In genomic region chr22:11067937-11068336, GRCh38 we compare ENCODE assay signal across 8 cellular contexts.
DNase-seq lines count a peak whose midpoint lies in the region; ATAC-seq and TF ChIP-seq lines count a peak whose summit lies in the region.
"Not testable (repeated sequence)": the region's sequence is repeated elsewhere in the genome, so short reads cannot be mapped to it uniquely, and the experiment has no call there.

No MANE protein-coding gene starts in this region.

- not testable (repeated sequence) for H3K4me3 Mint-ChIP-seq in activated CD8-positive, alpha-beta T cell treated with anti-CD3 and anti-CD28 coated beads, Interleukin-2, amount 10 ng/mL, durations not matched to agents 7 days and 5 days

- not testable (repeated sequence) for H3K18ac ChIP-seq in mesendoderm (ENCODE audit: low read length)

- not testable (repeated sequence) for H4K20me1 ChIP-seq in hepatocyte (ENCODE audit: insufficient read depth, poor library complexity, severe bottlenecking)

- H3K9ac ChIP-seq in HUES6 (ENCODE audit: low read length); mesendoderm (ENCODE audit: low read length): not testable (repeated sequence)

- H3K4me1 ChIP-seq in HUES6 (ENCODE audit: control insufficient read depth, insufficient read depth, low read length); esophagus muscularis mucosa; hepatocyte (ENCODE audit: insufficient read depth); mesendoderm (ENCODE audit: control insufficient read depth, low read depth, low read length); vagina: not testable (repeated sequence)

- not testable (repeated sequence) for H3K36me3 Mint-ChIP-seq in activated CD8-positive, alpha-beta T cell treated with anti-CD3 and anti-CD28 coated beads, Interleukin-2, amount 10 ng/mL, durations not matched to agents 7 days and 5 days (ENCODE audit: low read depth)

- H3K4me2 ChIP-seq in hepatocyte; mesendoderm (ENCODE audit: low read length): not testable (repeated sequence)

- TF ChIP-seq EP300 in esophagus muscularis mucosa (IDR thresholded peaks at IDR 0.05), result not testable (repeated sequence)

- H2BK5ac ChIP-seq in mesendoderm (ENCODE audit: low read length), result not testable (repeated sequence)

- H3K4me3 ChIP-seq in HUES6 (ENCODE audit: low read depth, low read length) (0 out of 2 replicates have a peak overlapping the region, but pooled peaks have one; percentile 14), mesendoderm (ENCODE audit: low read length) (peak overlapping the region; percentile 2)
- H3K4me3 ChIP-seq in esophagus muscularis mucosa, hepatocyte, vagina: not testable (repeated sequence)

- not testable (repeated sequence) for H4K5ac ChIP-seq in mesendoderm (ENCODE audit: low read length)

- not testable (repeated sequence) for H2AFZ ChIP-seq in hepatocyte

- DNase-seq in GM10248 (ENCODE audit: extremely low spot score) (peak; percentile 31), esophagus muscularis mucosa (ENCODE audit: extremely low spot score) (peak; percentile 92), hepatocyte (ENCODE audit: low spot score) (peak; percentile 10), posterior vena cava (ENCODE audit: low spot score) (peak; percentile 78), vagina (ENCODE audit: extremely low spot score in 2 of 2) (peak; percentile 92 to 99)
- peak; percentile 16 for DNase-seq in activated CD8-positive, alpha-beta T cell treated with anti-CD3 and anti-CD28 coated beads, Interleukin-2, amount 10 ng/mL, durations not matched to agents 7 days and 5 days
- not testable (repeated sequence) for DNase-seq in mesendoderm

- not testable (repeated sequence) for H2AK5ac ChIP-seq in mesendoderm (ENCODE audit: low read length)

- not testable (repeated sequence) for H3K79me2 ChIP-seq in hepatocyte; mesendoderm (ENCODE audit: control insufficient read depth, insufficient read depth, low read length)

- not testable (repeated sequence) for H2BK120ac ChIP-seq in mesendoderm (ENCODE audit: low read depth, low read length)

- H3K4ac ChIP-seq in mesendoderm (ENCODE audit: low read depth, low read length), result not testable (repeated sequence)

- H3K27ac ChIP-seq in HUES6 (ENCODE audit: low read depth, low read length); esophagus muscularis mucosa (replicated peaks in 1 of 4); hepatocyte; mesendoderm (ENCODE audit: low read depth, low read length); vagina: not testable (repeated sequence)

- intact Hi-C loops in esophagus muscularis mucosa (cut with DNase I); posterior vena cava (cut with DNase I); vagina (cut with DNase I): not testable (repeated sequence)

- not testable (repeated sequence) for H3K27me3 Mint-ChIP-seq in activated CD8-positive, alpha-beta T cell treated with anti-CD3 and anti-CD28 coated beads, Interleukin-2, amount 10 ng/mL, durations not matched to agents 7 days and 5 days (ENCODE audit: low read depth)

- WGBS in esophagus muscularis mucosa, result 55% methylated on average over 7 of the region's 7 CpGs
- WGBS in hepatocyte (ENCODE audit: low lambda C conversion rate, missing lambda C conversion rate), result 61% methylated on average over 7 of the region's 7 CpGs
- WGBS in mesendoderm (ENCODE audit: extremely low coverage, insufficient coverage, low lambda C conversion rate), result no CpG with 5 or more reads among the region's 7 CpGs

- CTCF ChIA-PET in GM10248 (lab: Yijun Ruan, JAX), result interaction anchor here (0.8 kb wide), 1 partner anchor 286 kb away, joined by 3 read pairs; no protein-coding TSS in a partner anchor
- CTCF ChIA-PET in activated CD8-positive, alpha-beta T cell treated with anti-CD3 and anti-CD28 coated beads, Interleukin-2, amount 10 ng/mL, durations not matched to agents 7 days and 5 days (lab: Charles Lee), result not testable (repeated sequence)

- not testable (repeated sequence) for H3K4me1 Mint-ChIP-seq in activated CD8-positive, alpha-beta T cell treated with anti-CD3 and anti-CD28 coated beads, Interleukin-2, amount 10 ng/mL, durations not matched to agents 7 days and 5 days (ENCODE audit: low read depth)

- H3K36me3 ChIP-seq in HUES6 (ENCODE audit: control insufficient read depth, insufficient read depth, low read length); esophagus muscularis mucosa; hepatocyte (replicated peaks; ENCODE audit: insufficient read depth, low read depth); mesendoderm (ENCODE audit: control insufficient read depth, insufficient read depth, low read length); vagina: not testable (repeated sequence)

- not testable (repeated sequence) for H3K27me3 ChIP-seq in HUES6 (ENCODE audit: control insufficient read depth, insufficient read depth, low read length); hepatocyte; mesendoderm (ENCODE audit: insufficient read depth, low read length, poor library complexity); vagina
- peaks cover 0 to 27% (median 0%) of the 10 kb centered on the region in 4 donors for H3K27me3 ChIP-seq in esophagus muscularis mucosa

- H3K56ac ChIP-seq in mesendoderm (ENCODE audit: low read length), result not testable (repeated sequence)

- not testable (repeated sequence) for H3K27ac Mint-ChIP-seq in activated CD8-positive, alpha-beta T cell treated with anti-CD3 and anti-CD28 coated beads, Interleukin-2, amount 10 ng/mL, durations not matched to agents 7 days and 5 days

- not testable (repeated sequence) for H3K23ac ChIP-seq in mesendoderm (ENCODE audit: low read length)

- H3K9me3 ChIP-seq in HUES6 (ENCODE audit: control insufficient read depth, insufficient read depth, low read depth, low read length), result peaks cover 56% of the 10 kb centered on the region
- peaks cover 0 to 35% (median 8%) of the 10 kb centered on the region in 4 donors for H3K9me3 ChIP-seq in esophagus muscularis mucosa
- H3K9me3 ChIP-seq in hepatocyte (ENCODE audit: low read depth), result not testable (repeated sequence)
- H3K9me3 ChIP-seq in vagina, result peaks cover 13% of the 10 kb centered on the region

- not testable (repeated sequence) for H3K9me2 ChIP-seq in hepatocyte (replicated peaks; ENCODE audit: insufficient read depth)

- H3K79me1 ChIP-seq in mesendoderm (ENCODE audit: low read length), result not testable (repeated sequence)

- not testable (repeated sequence) for TF ChIP-seq CTCF in GM10248 (IDR thresholded peaks at IDR 0.05; ENCODE audit: control extremely low read depth, extremely low read depth, low read depth, missing control alignments); esophagus muscularis mucosa (IDR thresholded peaks at IDR 0.05); hepatocyte (IDR thresholded peaks at IDR 0.05; ENCODE audit: poor library complexity); vagina (IDR thresholded peaks at IDR 0.05)

- not testable (repeated sequence) for H4K8ac ChIP-seq in mesendoderm (ENCODE audit: low read depth, low read length)

- not testable (repeated sequence) for TF ChIP-seq POLR2A in esophagus muscularis mucosa (IDR thresholded peaks at IDR 0.05; ENCODE audit: low read depth); vagina (IDR thresholded peaks at IDR 0.05)

- POLR2A ChIA-PET in GM10248 (lab: Yijun Ruan, JAX); activated CD8-positive, alpha-beta T cell treated with anti-CD3 and anti-CD28 coated beads, Interleukin-2, amount 10 ng/mL, durations not matched to agents 7 days and 5 days (lab: Charles Lee): not testable (repeated sequence)

- H2BK15ac ChIP-seq in mesendoderm (replicated peaks; ENCODE audit: low read depth), result not testable (repeated sequence)

- H3K9me3 Mint-ChIP-seq in activated CD8-positive, alpha-beta T cell treated with anti-CD3 and anti-CD28 coated beads, Interleukin-2, amount 10 ng/mL, durations not matched to agents 7 days and 5 days (ENCODE audit: insufficient read depth), result peaks cover 46% of the 10 kb centered on the region

- not testable (repeated sequence) for ATAC-seq in activated CD8-positive, alpha-beta T cell treated with anti-CD3 and anti-CD28 coated beads, Interleukin-2, amount 10 ng/mL, durations not matched to agents 7 days and 5 days
